ENCODE assay signal across 10 cellular contexts in the genomic region with DNA sequence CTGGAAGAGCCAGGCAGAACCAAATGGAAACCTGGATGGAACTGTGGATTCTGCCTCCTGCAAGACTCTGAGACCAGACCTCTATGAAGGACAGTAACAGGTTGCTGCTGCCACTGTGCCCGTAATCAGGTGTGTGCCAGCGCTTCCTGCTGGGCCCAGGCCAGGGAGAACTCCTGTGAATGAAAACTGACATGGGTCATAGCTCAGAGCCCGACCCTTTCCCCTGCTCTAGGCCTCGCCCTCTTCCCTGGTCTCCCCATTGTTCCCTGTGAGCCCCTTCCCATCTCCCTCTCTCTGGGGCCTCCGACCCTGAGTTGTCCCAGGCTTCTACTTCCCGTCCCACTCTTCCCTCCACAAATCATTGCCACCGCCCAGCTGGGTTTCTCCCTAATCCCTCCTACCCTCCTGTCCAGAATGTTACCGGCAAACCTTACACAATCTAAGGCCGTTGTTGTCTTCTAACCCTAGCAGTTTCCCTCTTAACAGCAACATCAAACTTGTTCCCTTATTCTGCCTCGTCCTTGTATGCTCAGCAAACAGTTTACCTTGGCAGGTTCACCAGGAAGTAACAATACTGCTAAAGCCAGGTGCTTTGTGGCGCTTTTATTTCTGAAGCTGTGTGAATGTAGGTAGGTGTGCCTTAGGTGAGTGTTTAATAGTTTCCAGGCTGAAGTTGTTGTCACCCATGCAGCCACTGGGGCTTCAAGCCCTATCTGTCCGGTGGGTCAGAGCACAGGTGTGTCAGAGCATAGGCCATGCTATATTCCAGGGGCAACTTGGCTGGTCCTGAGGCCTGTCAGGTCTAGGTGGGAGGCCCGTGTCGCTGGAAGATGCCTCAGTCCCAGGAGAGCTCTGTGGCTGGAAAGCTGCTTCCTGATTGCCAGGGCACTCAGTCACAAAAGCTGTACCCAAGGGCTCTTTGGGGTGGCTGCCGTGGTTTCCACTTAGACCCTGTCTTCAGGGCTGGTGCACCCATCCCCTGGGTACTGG. TPM values are rescaled to one million over a fixed set of nuclear protein-coding genes. Genes with fewer than 3 reads are reported as not detected.
A peak's percentile ranks its signal among the peaks of the same experiment; 100 is the strongest.
DNase-seq lines count a peak whose midpoint lies in the region; ATAC-seq and TF ChIP-seq lines count a peak whose summit lies in the region.
"Had no signal": no experiment of that assay in that cellular context is flagged by ENCODE, and none has a peak within 500 bp of the region (broad histone marks: within the 10 kb centered on the region; RNA-seq: fewer than 3 reads in every experiment).

No MANE protein-coding gene starts in this region.

- H3K4me1 Mint-ChIP-seq in natural killer cell treated with Interleukin-12 subunit alpha and Interleukin-12 subunit beta and Interleukin-15 and Interleukin-18, amount 100 ng/mL, for 72 hours (ENCODE audit: low read depth in 2 of 2) = peaks cover 27 to 35% of the 10 kb centered on the region in 2 donors

- 35% methylated on average over 15 of the region's 15 CpGs for WGBS in liver

- H3K27me3 ChIP-seq in BLaER1 (no peaks in the 10 kb centered on the region), KMS-11 (ENCODE audit: insufficient read depth, low read depth) (no peaks in the 10 kb centered on the region), Peyer's patch (no peaks in the 10 kb centered on the region), liver (ENCODE audit: control insufficient read depth in 4 of 4, insufficient read depth in 4 of 4, low read length in 3 of 4) (no peaks in the 10 kb centered on the region), uterus (no peaks in the 10 kb centered on the region), right atrium auricular region (no peaks in the 10 kb centered on the region)
- H3K27me3 ChIP-seq: adrenal gland had no signal

- no peak overlapping the region for H3K4me3 Mint-ChIP-seq in natural killer cell treated with Interleukin-12 subunit alpha and Interleukin-12 subunit beta and Interleukin-15 and Interleukin-18, amount 100 ng/mL, for 72 hours

- peak; percentile 45 to 49 for TF ChIP-seq RAD21 in liver (IDR thresholded peaks at IDR 0.05)

- no peak for TF ChIP-seq CTCF in KMS-11 (conservative IDR thresholded peaks at IDR 0.05; ENCODE audit: low read depth, low read length)
- peak in 1 of 6 experiments; percentile 18 for TF ChIP-seq CTCF in Peyer's patch (IDR thresholded peaks at IDR 0.05)
- TF ChIP-seq CTCF in liver (IDR thresholded peaks at IDR 0.05; ENCODE audit: low read depth, low read length, missing input control) = no peak
- no peak for TF ChIP-seq CTCF in uterus (IDR thresholded peaks at IDR 0.05)
- TF ChIP-seq CTCF in right atrium auricular region (IDR thresholded peaks at IDR 0.05) = no peak

- peak in 2 of 3 donors; percentile 55 to 71 for DNase-seq in Peyer's patch
- DNase-seq in uterus = no peak
- DNase-seq in right atrium auricular region (ENCODE audit: low spot score) = no peak
- DNase-seq in natural killer cell treated with Interleukin-12 subunit alpha and Interleukin-12 subunit beta and Interleukin-15 and Interleukin-18, amount 100 ng/mL, for 72 hours (ENCODE audit: low spot score) = no peak
- DNase-seq in NCI-H1930 (lab: John Stamatoyannopoulos, UW) = no peak
- DNase-seq: adrenal gland, foreskin fibroblast had no signal

- no peaks in the 10 kb centered on the region for H3K79me2 ChIP-seq in KMS-11 (ENCODE audit: insufficient read depth, low read depth)

- TF ChIP-seq POLR2A in Peyer's patch (IDR thresholded peaks at IDR 0.05) (peak in 1 of 2 donors; percentile 25), uterus (IDR thresholded peaks at IDR 0.05) (no peak)

- peak overlapping the region; percentile 45; the same call in 1 of the 2 replicates for H2AFZ ChIP-seq in KMS-11 (ENCODE audit: low read depth)

- H3K9me3 ChIP-seq in BLaER1 (no peaks in the 10 kb centered on the region), Peyer's patch (no peaks in the 10 kb centered on the region), liver (ENCODE audit: control insufficient read depth in 4 of 4, low read length in 3 of 4) (no peaks in the 10 kb centered on the region), uterus (no peaks in the 10 kb centered on the region), right atrium auricular region (no peaks in the 10 kb centered on the region)
- H3K9me3 ChIP-seq: adrenal gland had no signal

- H3K27ac Mint-ChIP-seq in natural killer cell treated with Interleukin-12 subunit alpha and Interleukin-12 subunit beta and Interleukin-15 and Interleukin-18, amount 100 ng/mL, for 72 hours = peak overlapping the region in 1 of 2 donors; percentile 76

- H3K9ac ChIP-seq in BLaER1 (no peak overlapping the region), KMS-11 (no peak overlapping the region; the same call in 1 of the 2 replicates), liver (ENCODE audit: low read depth in 1 of 2, low read length in 2 of 2) (no peak overlapping the region)

- no peak overlapping the region for H3K4me3 ChIP-seq in BLaER1
- H3K4me3 ChIP-seq in KMS-11 (IDR thresholded peaks at IDR 0.05; ENCODE audit: insufficient read depth, low read depth, low read length) = no peak overlapping the region
- H3K4me3 ChIP-seq in Peyer's patch = no peak overlapping the region
- H3K4me3 ChIP-seq in liver (ENCODE audit: low read depth in 1 of 3, low read length in 3 of 3) = no peak overlapping the region
- no peak overlapping the region for H3K4me3 ChIP-seq in uterus
- H3K4me3 ChIP-seq in right atrium auricular region = no peak overlapping the region
- H3K4me3 ChIP-seq: adrenal gland had no signal

- H4K20me1 ChIP-seq in BLaER1 = no peaks in the 10 kb centered on the region
- H4K20me1 ChIP-seq in KMS-11 (ENCODE audit: insufficient read depth) = no peaks in the 10 kb centered on the region

- H3K4me1 ChIP-seq in BLaER1 (peaks cover 38% of the 10 kb centered on the region), KMS-11 (ENCODE audit: low read depth, poor library complexity, severe bottlenecking) (peaks cover 43% of the 10 kb centered on the region), Peyer's patch (peaks cover 0 to 28% (median 10%) of the 10 kb centered on the region in 4 donors), liver (ENCODE audit: control insufficient read depth in 4 of 4, insufficient read depth in 4 of 4, low read length in 3 of 4) (peaks cover 14 to 32% (median 21%) of the 10 kb centered on the region in 4 donors), uterus (no peaks in the 10 kb centered on the region), right atrium auricular region (no peaks in the 10 kb centered on the region)

- intact Hi-C loops in uterus (cut with DNase I; ENCODE audit: low total_unique reads) = no loop called here

- H3K27ac ChIP-seq in BLaER1 (peak overlapping the region; percentile 18; the same call in 1 of the 2 replicates), KMS-11 (peak overlapping the region; percentile 85), Peyer's patch (peak overlapping the region; percentile 74 to 90 (median 78)), liver (ENCODE audit: low read depth in 1 of 2, low read length in 2 of 2) (peak overlapping the region; percentile 64 to 76), uterus (no peak overlapping the region), right atrium auricular region (no peak overlapping the region)
- H3K27ac ChIP-seq: adrenal gland had no signal

- H3K4me2 ChIP-seq in BLaER1 (peak overlapping the region; percentile 86), KMS-11 (peak overlapping the region; percentile 54; the same call in 1 of the 2 replicates)

- H3K36me3 Mint-ChIP-seq in natural killer cell treated with Interleukin-12 subunit alpha and Interleukin-12 subunit beta and Interleukin-15 and Interleukin-18, amount 100 ng/mL, for 72 hours = no peaks in the 10 kb centered on the region

- no peak for ATAC-seq in natural killer cell treated with Interleukin-12 subunit alpha and Interleukin-12 subunit beta and Interleukin-15 and Interleukin-18, amount 100 ng/mL, for 72 hours

- H3K27me3 Mint-ChIP-seq in natural killer cell treated with Interleukin-12 subunit alpha and Interleukin-12 subunit beta and Interleukin-15 and Interleukin-18, amount 100 ng/mL, for 72 hours = no peaks in the 10 kb centered on the region

- H3K36me3 ChIP-seq in BLaER1 (no peaks in the 10 kb centered on the region), KMS-11 (ENCODE audit: insufficient read depth) (no peaks in the 10 kb centered on the region), Peyer's patch (no peaks in the 10 kb centered on the region), liver (ENCODE audit: control insufficient read depth in 4 of 4, insufficient read depth in 3 of 4, low read depth in 1 of 4, low read length in 3 of 4) (no peaks in the 10 kb centered on the region), uterus (no peaks in the 10 kb centered on the region), right atrium auricular region (no peaks in the 10 kb centered on the region)
- H3K36me3 ChIP-seq: adrenal gland had no signal

- no peaks in the 10 kb centered on the region for H3K9me3 Mint-ChIP-seq in natural killer cell treated with Interleukin-12 subunit alpha and Interleukin-12 subunit beta and Interleukin-15 and Interleukin-18, amount 100 ng/mL, for 72 hours

TF ChIP-seq in liver, 16 proteins besides CTCF, POLR2A, EP300 and RAD21 (continues in another document):
- peak; percentile 92 for TF ChIP-seq FOXA2 (IDR thresholded peaks at IDR 0.05)
- TF ChIP-seq SP1 (IDR thresholded peaks at IDR 0.05) = peak; percentile 83
- TF ChIP-seq HNF4A (conservative IDR thresholded peaks at IDR 0.05) = peak; percentile 67 to 85
- no peak for TF ChIP-seq NR2F2 (IDR thresholded peaks at IDR 0.05)
- peak; percentile 91 for TF ChIP-seq FOXA1 (IDR thresholded peaks at IDR 0.05)

RNA-seq across cellular contexts. Expression of a gene that starts 32.0 kb away (rescaled TPM):
- total RNA-seq in Peyer's patch (100 to 1,000 TPM in 3 of 4 donors, 10 to 100 TPM in 1; 19.0 to 353 (median 206) TPM), liver (10 to 100 TPM in 1 of 2 donors, under 1 TPM in 1; 0.33 to 10.6 TPM), uterus (1 to 10 TPM in 2 of 4 donors, under 1 TPM in 2; under 0.01 to 2.6 (median 0.75) TPM), right atrium auricular region (1 to 10 TPM; 3.0 to 4.4 TPM)
- polyA plus RNA-seq in liver = 1 to 10 TPM in 1 of 2 donors, under 1 TPM in 1; 0.92 to 4.6 TPM
- total RNA-seq in natural killer cell treated with Interleukin-12 subunit alpha and Interleukin-12 subunit beta and Interleukin-15 and Interleukin-18, amount 100 ng/mL, for 72 hours = 1 to 10 TPM in 1 of 2 donors, under 1 TPM in 1; 0.26 to 1.9 TPM

Comparison
In these comparisons a context has a peak if more than half of its experiments do, and no peak if none do; other contexts are left out.
1. H3K27ac ChIP-seq: peak in BLaER1 (single experiment), KMS-11 (single experiment), Peyer's patch (4 of 4) and liver (2 of 2); none in uterus (0 of 2) and right atrium auricular region (0 of 2).
2. DNase-seq: peak in Peyer's patch (2 of 3); none in uterus (0 of 2), right atrium auricular region (single experiment), natural killer cell treated with Interleukin-12 subunit alpha and Interleukin-12 subunit beta and Interleukin-15 and Interleukin-18, amount 100 ng/mL, for 72 hours (single experiment) and NCI-H1930 (0 of 2).